1 cellular context compared by ENCODE assay signal in genomic region chr6:42879372-42880239, GRCh38.
TF ChIP-seq lines count a peak whose summit lies in the region.

Gene RPL7L1 (plus strand): TSS chr6:42879616. CDS start chr6:42879911, 295 bp downstream.

TF ChIP-seq in HepG2, 621 proteins besides CTCF, POLR2A, EP300 and RAD21 (continued from another document):
- peak; percentile 90 for TF ChIP-seq ZFP90 (CRISPR knock-in tag; IDR thresholded peaks at IDR 0.05; ENCODE audit: borderline replicate concordance)
